In the genomic region with DNA sequence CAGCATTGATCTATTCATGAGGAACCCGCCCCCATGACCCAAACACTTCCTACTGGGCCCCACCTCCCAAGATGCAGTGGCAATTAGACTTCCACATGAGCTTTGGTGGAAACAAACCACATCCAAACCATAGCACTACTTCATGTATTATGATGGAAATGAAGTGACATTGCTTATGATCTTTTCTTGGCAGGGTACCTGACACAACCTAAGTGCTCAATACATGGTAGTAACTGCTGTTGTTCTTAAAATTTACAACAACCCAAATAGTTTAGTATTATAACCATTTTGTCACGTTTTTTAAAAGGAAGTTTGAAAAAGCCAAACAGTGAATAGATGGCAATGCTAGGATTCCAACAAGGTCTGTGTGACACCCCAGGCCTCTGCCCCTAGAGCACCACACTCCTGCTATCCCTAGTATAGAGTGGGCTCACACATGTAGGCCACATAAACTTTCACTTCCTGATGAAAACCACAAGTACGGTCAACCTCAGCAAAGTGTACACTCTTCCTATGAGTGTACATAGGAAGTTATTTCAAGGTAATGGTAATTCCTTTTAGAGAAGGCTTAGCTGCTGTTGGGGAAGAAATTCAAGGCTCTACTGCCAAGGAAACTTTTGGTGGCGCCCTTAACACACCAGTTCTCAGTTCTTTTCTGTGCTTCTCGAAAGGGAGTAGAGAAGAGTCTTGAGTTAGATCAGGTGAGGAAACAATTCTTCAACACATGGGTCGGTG, we compare ENCODE assay signal across 9 cellular contexts.
DNase-seq lines count a peak whose midpoint lies in the region; ATAC-seq and TF ChIP-seq lines count a peak whose summit lies in the region.
"Had no signal": no experiment of that assay in that cellular context is flagged by ENCODE, and none has a peak within 500 bp of the region (broad histone marks: within the 10 kb centered on the region; RNA-seq: fewer than 3 reads in every experiment).

No MANE protein-coding gene starts in this region.

- intact Hi-C loops in ascending aorta (cut with DNase I) = no loop called here

- DNase-seq in germinal center (ENCODE audit: low spot score) = peak; percentile 64
- no peak for DNase-seq in SJCRH30
- no peak for DNase-seq in KG1 (lab: John Stamatoyannopoulos, UW)
- DNase-seq in ascending aorta (ENCODE audit: low spot score in 2 of 2) = no peak
- no peak for DNase-seq in SHP77 (lab: John Stamatoyannopoulos, UW)
- DNase-seq: psoas muscle had no signal

- no peak overlapping the region for H3K27ac ChIP-seq in SJCRH30
- H3K27ac ChIP-seq in ascending aorta = no peak overlapping the region
- H3K27ac ChIP-seq: psoas muscle had no signal

- TF ChIP-seq CTCF in ascending aorta (IDR thresholded peaks at IDR 0.05) = no peak

- no peaks in the 10 kb centered on the region for H3K36me3 ChIP-seq in SJCRH30
- H3K36me3 ChIP-seq in ascending aorta = no peaks in the 10 kb centered on the region

- H3K4me1 ChIP-seq in SJCRH30 (no peaks in the 10 kb centered on the region), ascending aorta (peaks cover 0 to 3% of the 10 kb centered on the region in 2 donors)
- H3K4me1 ChIP-seq: psoas muscle had no signal

- H3K4me3 ChIP-seq in SJCRH30 = no peak overlapping the region
- no peak overlapping the region for H3K4me3 ChIP-seq in ascending aorta
- H3K4me3 ChIP-seq: psoas muscle had no signal

- no peaks in the 10 kb centered on the region for H3K9me3 ChIP-seq in SJCRH30 (replicated peaks)
- no peaks in the 10 kb centered on the region for H3K9me3 ChIP-seq in ascending aorta
- H3K9me3 ChIP-seq: psoas muscle had no signal

- ATAC-seq in GM18858 (IDR thresholded peaks at IDR 0.05; ENCODE audit: unreplicated experiment) = peak; percentile 96
- peak; percentile 91 for ATAC-seq in GM21737 (IDR thresholded peaks at IDR 0.05; ENCODE audit: unreplicated experiment)
- peak; percentile 97 for ATAC-seq in HG03571 (IDR thresholded peaks at IDR 0.05; ENCODE audit: unreplicated experiment)
- ATAC-seq: psoas muscle had no signal

- H3K27me3 ChIP-seq in SJCRH30 = no peaks in the 10 kb centered on the region
- no peaks in the 10 kb centered on the region for H3K27me3 ChIP-seq in ascending aorta
